ENCODE assay signal across 8 cellular contexts in genomic region chr9:33813712-33814641, GRCh38. TPM values are rescaled to one million over a fixed set of nuclear protein-coding genes. Genes with fewer than 3 reads are reported as not detected.
DNase-seq lines count a peak whose midpoint lies in the region; ATAC-seq and TF ChIP-seq lines count a peak whose summit lies in the region.

No MANE protein-coding gene starts in this region.

- no peak overlapping the region for H3K9ac ChIP-seq in colonic mucosa (ENCODE audit: low read depth in 2 of 2, low read length in 2 of 2)

- BruUV-seq in Calu3 (replicated peaks; lab: Mats Ljungman, UMichigan): no TSS peak

- H3K4me3 ChIP-seq in HFF-Myc (replicated peaks; ENCODE audit: low read depth, low read length) (no peak overlapping the region), colonic mucosa (no peak overlapping the region)

- intact Hi-C loops in Calu3 (cut with micrococcal nuclease; ENCODE audit: unreplicated experiment): loop anchor here (2.0 kb wide), 1 partner anchor 39 kb away; no protein-coding TSS in a partner anchor
- intact Hi-C loops in colonic mucosa (cut with DNase I): loop anchor here (2.0 kb wide), 1 partner anchor 39 kb away; no protein-coding TSS in a partner anchor

- H3K4me3 Mint-ChIP-seq in Calu3 (ENCODE audit: low read depth, unreplicated experiment): no peak overlapping the region
- H3K4me3 Mint-ChIP-seq in mesothelial cell of epicardium: no peak overlapping the region

- H3K4me1 ChIP-seq in colonic mucosa: peaks cover 3% of the 10 kb centered on the region

- H3K4me1 Mint-ChIP-seq in Calu3 (ENCODE audit: low read depth, unreplicated experiment): peaks cover 36% of the 10 kb centered on the region
- H3K4me1 Mint-ChIP-seq in mesothelial cell of epicardium: peaks cover 9% of the 10 kb centered on the region

- peak; percentile 11 for DNase-seq in Calu3
- DNase-seq in HFF-Myc (ENCODE audit: extremely low read depth, low read depth): no peak
- peak; percentile 81 for DNase-seq in RKO (ENCODE audit: low spot score)
- DNase-seq in colonic mucosa: no peak
- no peak for DNase-seq in mesothelial cell of epicardium (ENCODE audit: low spot score in 2 of 2, unreplicated experiment in 2 of 2)

- H3K36me3 Mint-ChIP-seq in Calu3 (ENCODE audit: insufficient read depth, unreplicated experiment): peaks cover 32% of the 10 kb centered on the region
- H3K36me3 Mint-ChIP-seq in mesothelial cell of epicardium: no peaks in the 10 kb centered on the region

- H3K36me3 ChIP-seq in colonic mucosa: no peaks in the 10 kb centered on the region

- H3K27ac Mint-ChIP-seq in Calu3 (ENCODE audit: unreplicated experiment) (peak overlapping the region; percentile 67), mesothelial cell of epicardium (peak overlapping the region; percentile 89)

- TF ChIP-seq CTCF in Calu3 (IDR thresholded peaks at IDR 0.05; ENCODE audit: unreplicated experiment) (peak; percentile 51), HFF-Myc (IDR thresholded peaks at IDR 0.05; ENCODE audit: low read depth, low read length, missing control alignments) (peak; percentile 56), colonic mucosa (IDR thresholded peaks at IDR 0.05) (peak; percentile 66), mesothelial cell of epicardium (IDR thresholded peaks at IDR 0.05; ENCODE audit: unreplicated experiment) (peak; percentile 88)

- no peak overlapping the region for H3K27ac ChIP-seq in colonic mucosa

- no peak for ATAC-seq in HG03097 (IDR thresholded peaks at IDR 0.05; ENCODE audit: low FRiP score, unreplicated experiment)
- no peak for ATAC-seq in GM18870 (IDR thresholded peaks at IDR 0.05; ENCODE audit: unreplicated experiment)
- no peak for ATAC-seq in GM21515 (IDR thresholded peaks at IDR 0.05; ENCODE audit: unreplicated experiment)

- H3K27me3 Mint-ChIP-seq in Calu3 (ENCODE audit: unreplicated experiment) (no peaks in the 10 kb centered on the region), mesothelial cell of epicardium (ENCODE audit: low read depth) (no peaks in the 10 kb centered on the region)

- no peaks in the 10 kb centered on the region for H3K27me3 ChIP-seq in colonic mucosa

- CTCF ChIA-PET in Calu3 (lab: Charles Lee): interaction anchor here (0.7 to 1.8 kb wide), 7 partner anchors 12 to 274 kb away, joined by 3 to 29 read pairs (median 9); no protein-coding TSS in a partner anchor

- H3K9me3 Mint-ChIP-seq in Calu3 (ENCODE audit: low read depth, unreplicated experiment) (no peaks in the 10 kb centered on the region), mesothelial cell of epicardium (no peaks in the 10 kb centered on the region)

- no peaks in the 10 kb centered on the region for H3K9me3 ChIP-seq in colonic mucosa

RNA-seq across cellular contexts. Expression of gene UBE2R2, which starts 3.0 kb away (rescaled TPM):
- total RNA-seq in Calu3 (2022) (24.5 and 26.2 TPM in 2 replicates), colonic mucosa (10 to 100 TPM; 31.4 to 46.0 TPM), mesothelial cell of epicardium (59.3 to 59.9 TPM (median 59.9 TPM) in 3 replicates)

RNA-seq across cellular contexts. Expression of gene PRSS3, which starts 18.6 kb away (rescaled TPM):
- 19.0 and 29.5 TPM in 2 replicates for total RNA-seq in Calu3 (2022)
- 100 to 1,000 TPM; 148 to 191 TPM for total RNA-seq in colonic mucosa
- not detected in 3 replicates for total RNA-seq in mesothelial cell of epicardium

Comparison
In these comparisons a context has a peak if more than half of its experiments do, and no peak if none do; other contexts are left out.
1. DNase-seq: peak in Calu3 (single experiment) and RKO (single experiment); none in HFF-Myc (single experiment), colonic mucosa (single experiment) and mesothelial cell of epicardium (0 of 2).
2. RNA of gene PRSS3, which starts 18.6 kb away (total RNA-seq): 148 to 191 TPM in colonic mucosa and 19.0 to 29.5 TPM in Calu3; not detected in mesothelial cell of epicardium; every median in the first group is over 10 times any median in the second.
3. Peak in every context shown above with its lines, with median percentiles within 50 percentile points of each other: CTCF ChIP-seq.